In the genomic region with DNA sequence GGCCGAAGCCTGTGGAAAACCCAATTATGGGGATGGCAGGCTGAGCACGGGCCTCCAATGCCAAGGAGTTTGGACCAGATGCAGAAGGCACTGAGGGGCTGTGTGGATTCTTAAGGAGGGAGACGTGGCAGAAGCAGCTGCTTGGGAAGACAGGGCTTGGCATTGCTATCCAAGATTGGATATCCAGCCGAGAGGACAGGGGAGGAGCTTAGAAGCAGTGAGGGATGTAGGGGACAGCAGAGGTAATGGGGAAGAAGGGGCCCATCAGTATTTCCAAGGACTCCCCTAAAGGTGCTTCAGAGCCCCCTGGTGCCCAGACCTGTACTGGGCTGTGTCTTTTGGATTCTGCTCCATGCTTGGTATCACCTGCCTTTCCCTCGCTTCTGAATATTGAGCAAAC, we compare ENCODE assay signal across 19 cellular contexts.
DNase-seq lines count a peak whose midpoint lies in the region; ATAC-seq and TF ChIP-seq lines count a peak whose summit lies in the region.
"Had no signal": no experiment of that assay in that cellular context is flagged by ENCODE, and none has a peak within 500 bp of the region (broad histone marks: within the 10 kb centered on the region; RNA-seq: fewer than 3 reads in every experiment).

No MANE protein-coding gene starts in this region.

- intact Hi-C loops in activated CD8-positive, alpha-beta T cell treated with anti-CD3 and anti-CD28 coated beads for 36 hours (cut with micrococcal nuclease), result no loop called here

- H3K9ac ChIP-seq in Loucy (ENCODE audit: low read depth, low read length, poor library complexity, severe bottlenecking) (no peak overlapping the region), parathyroid adenoma (no peak overlapping the region)

- H2AFZ ChIP-seq in Loucy (ENCODE audit: low read length) (no peak overlapping the region), parathyroid adenoma (no peak overlapping the region)

- no peak for ATAC-seq in activated CD8-positive, alpha-beta T cell treated with anti-CD3 and anti-CD28 coated beads for 36 hours
- ATAC-seq in activated CD8-positive, alpha-beta T cell treated with anti-CD3 and anti-CD28 coated beads, Interleukin-2, amount 10 ng/mL, durations not matched to agents 7 days and 5 days, result no peak
- no peak for ATAC-seq in HG02642 (IDR thresholded peaks at IDR 0.05; ENCODE audit: poor library complexity, unreplicated experiment)
- ATAC-seq: naive thymus-derived CD4-positive, alpha-beta T cell had no signal

- in situ Hi-C loops in brain microvascular endothelial cell (cut with HindIII; ENCODE audit: low pct_ligation_motif_present, low sequenced_read_pairs), result no loop called here

- no peaks in the 10 kb centered on the region for H3F3A ChIP-seq in Loucy (ENCODE audit: low read depth)

- no peaks in the 10 kb centered on the region for H3K36me3 Mint-ChIP-seq in activated CD8-positive, alpha-beta T cell treated with anti-CD3 and anti-CD28 coated beads for 36 hours (ENCODE audit: low read depth)
- H3K36me3 Mint-ChIP-seq in activated CD8-positive, alpha-beta T cell treated with anti-CD3 and anti-CD28 coated beads, Interleukin-2, amount 10 ng/mL, durations not matched to agents 7 days and 5 days (ENCODE audit: low read depth), result no peaks in the 10 kb centered on the region
- H3K36me3 Mint-ChIP-seq: activated naive CD4-positive, alpha-beta T cell treated with anti-CD3 and anti-CD28 coated beads, Interleukin-2, amount 10 ng/mL, durations not matched to agents 7 days and 5 days; memory B cell; naive thymus-derived CD4-positive, alpha-beta T cell had no signal

- H3K9me2 ChIP-seq in Loucy (replicated peaks; ENCODE audit: low read depth, low read length), result no peaks in the 10 kb centered on the region

- H3K9me3 ChIP-seq in Loucy (ENCODE audit: insufficient read depth, low read depth, low read length) (no peaks in the 10 kb centered on the region), parathyroid adenoma (ENCODE audit: control insufficient read depth, low read length) (no peaks in the 10 kb centered on the region)
- H3K9me3 ChIP-seq: ascending aorta, right lobe of liver, thoracic aorta had no signal

- H3K79me2 ChIP-seq in Loucy (ENCODE audit: insufficient read depth, low read length) (no peaks in the 10 kb centered on the region), parathyroid adenoma (no peaks in the 10 kb centered on the region)

- POLR2A ChIA-PET in activated CD8-positive, alpha-beta T cell treated with anti-CD3 and anti-CD28 coated beads for 36 hours (lab: Charles Lee), result interaction anchor here (1.0 kb wide), 1 partner anchor 13 kb away, joined by 3 read pairs; no protein-coding TSS in a partner anchor
- POLR2A ChIA-PET in activated CD8-positive, alpha-beta T cell treated with anti-CD3 and anti-CD28 coated beads, Interleukin-2, amount 10 ng/mL, durations not matched to agents 7 days and 5 days (lab: Charles Lee), result no interaction called here

- H3K27me3 Mint-ChIP-seq in activated CD8-positive, alpha-beta T cell treated with anti-CD3 and anti-CD28 coated beads for 36 hours, result no peaks in the 10 kb centered on the region
- H3K27me3 Mint-ChIP-seq in activated CD8-positive, alpha-beta T cell treated with anti-CD3 and anti-CD28 coated beads, Interleukin-2, amount 10 ng/mL, durations not matched to agents 7 days and 5 days (ENCODE audit: low read depth), result peaks cover 28% of the 10 kb centered on the region

- H3K36me3 ChIP-seq in Loucy (ENCODE audit: insufficient read depth, low read length) (no peaks in the 10 kb centered on the region), brain microvascular endothelial cell (replicated peaks) (no peaks in the 10 kb centered on the region), parathyroid adenoma (ENCODE audit: control insufficient read depth, insufficient read depth, low read length) (no peaks in the 10 kb centered on the region)
- H3K36me3 ChIP-seq: ascending aorta, right lobe of liver, thoracic aorta had no signal

- H3K4me1 Mint-ChIP-seq in activated CD8-positive, alpha-beta T cell treated with anti-CD3 and anti-CD28 coated beads for 36 hours (ENCODE audit: low read depth), result no peaks in the 10 kb centered on the region
- no peaks in the 10 kb centered on the region for H3K4me1 Mint-ChIP-seq in activated CD8-positive, alpha-beta T cell treated with anti-CD3 and anti-CD28 coated beads, Interleukin-2, amount 10 ng/mL, durations not matched to agents 7 days and 5 days (ENCODE audit: low read depth)
- H3K4me1 Mint-ChIP-seq: activated naive CD4-positive, alpha-beta T cell treated with anti-CD3 and anti-CD28 coated beads, Interleukin-2, amount 10 ng/mL, durations not matched to agents 7 days and 5 days had no signal

- peak; percentile 8 for DNase-seq in activated CD8-positive, alpha-beta T cell treated with anti-CD3 and anti-CD28 coated beads for 36 hours
- DNase-seq in activated CD8-positive, alpha-beta T cell treated with anti-CD3 and anti-CD28 coated beads, Interleukin-2, amount 10 ng/mL, durations not matched to agents 7 days and 5 days, result no peak
- DNase-seq in brain microvascular endothelial cell (no peak), SIG-M5 treated with dmso at 0.1 percent for 504 hours (lab: John Stamatoyannopoulos, UW; ENCODE audit: unreplicated experiment) (no peak)
- no peak for DNase-seq in activated CD8-positive, alpha-beta memory T cell treated with anti-CD3 and anti-CD28 coated beads, Interleukin-2, amount 50 U/mL, for 48 hours
- DNase-seq: activated CD4-positive, alpha-beta T cell treated with anti-CD3 and anti-CD28 coated beads, Interleukin-2, amount 50 U/mL, for 1 hour; activated naive CD4-positive, alpha-beta T cell treated with anti-CD3 and anti-CD28 coated beads, Interleukin-2, amount 10 ng/mL, durations not matched to agents 7 days and 5 days; activated T-cell treated with anti-CD3 and anti-CD28 coated beads, Interleukin-2, amount 50 U/mL, for 1 hour; naive thymus-derived CD4-positive, alpha-beta T cell; NCI-H1694; NCI-H226; stimulated activated CD4-positive, alpha-beta T cell treated with anti-CD3 and anti-CD28 coated beads, Interleukin-15, amount 100 ng/mL, for 24 hours had no signal

- CTCF ChIA-PET in activated CD8-positive, alpha-beta T cell treated with anti-CD3 and anti-CD28 coated beads for 36 hours (lab: Charles Lee), result no interaction called here
- CTCF ChIA-PET in activated CD8-positive, alpha-beta T cell treated with anti-CD3 and anti-CD28 coated beads, Interleukin-2, amount 10 ng/mL, durations not matched to agents 7 days and 5 days (lab: Charles Lee), result no interaction called here

- no peak overlapping the region for H3K27ac Mint-ChIP-seq in activated CD8-positive, alpha-beta T cell treated with anti-CD3 and anti-CD28 coated beads for 36 hours
- H3K27ac Mint-ChIP-seq in activated CD8-positive, alpha-beta T cell treated with anti-CD3 and anti-CD28 coated beads, Interleukin-2, amount 10 ng/mL, durations not matched to agents 7 days and 5 days, result no peak overlapping the region
- H3K27ac Mint-ChIP-seq: activated naive CD4-positive, alpha-beta T cell treated with anti-CD3 and anti-CD28 coated beads, Interleukin-2, amount 10 ng/mL, durations not matched to agents 7 days and 5 days; memory B cell; naive thymus-derived CD4-positive, alpha-beta T cell had no signal

- no peaks in the 10 kb centered on the region for H4K20me1 ChIP-seq in Loucy (ENCODE audit: insufficient read depth, low read length, poor library complexity, severe bottlenecking)

- H3K9me3 Mint-ChIP-seq in activated CD8-positive, alpha-beta T cell treated with anti-CD3 and anti-CD28 coated beads for 36 hours, result no peaks in the 10 kb centered on the region
- no peaks in the 10 kb centered on the region for H3K9me3 Mint-ChIP-seq in activated CD8-positive, alpha-beta T cell treated with anti-CD3 and anti-CD28 coated beads, Interleukin-2, amount 10 ng/mL, durations not matched to agents 7 days and 5 days (ENCODE audit: insufficient read depth)
- H3K9me3 Mint-ChIP-seq: activated naive CD4-positive, alpha-beta T cell treated with anti-CD3 and anti-CD28 coated beads, Interleukin-2, amount 10 ng/mL, durations not matched to agents 7 days and 5 days; memory B cell; naive thymus-derived CD4-positive, alpha-beta T cell had no signal

- H3K4me3 ChIP-seq in Loucy (ENCODE audit: low read length, poor library complexity, severe bottlenecking) (no peak overlapping the region), brain microvascular endothelial cell (ENCODE audit: low read depth, low read length) (no peak overlapping the region), parathyroid adenoma (ENCODE audit: low read depth, low read length) (no peak overlapping the region)
- H3K4me3 ChIP-seq: ascending aorta, right lobe of liver, thoracic aorta had no signal

- TF ChIP-seq CTCF in activated CD8-positive, alpha-beta T cell treated with anti-CD3 and anti-CD28 coated beads for 36 hours (IDR thresholded peaks at IDR 0.05), result no peak
- TF ChIP-seq CTCF in Loucy (conservative IDR thresholded peaks at IDR 0.05; ENCODE audit: low read length) (peak; percentile 50), brain microvascular endothelial cell (IDR thresholded peaks at IDR 0.05; ENCODE audit: low read depth, low read length, missing control alignments) (peak; percentile 43), parathyroid adenoma (IDR thresholded peaks at IDR 0.05) (peak; percentile 11)

- peaks cover 10% of the 10 kb centered on the region for H3K4me1 ChIP-seq in Loucy (ENCODE audit: insufficient read depth, low read length, poor library complexity, severe bottlenecking)
- H3K4me1 ChIP-seq in parathyroid adenoma, result no peaks in the 10 kb centered on the region
- H3K4me1 ChIP-seq: ascending aorta, right lobe of liver had no signal

- no peak overlapping the region for H3K4me3 Mint-ChIP-seq in activated CD8-positive, alpha-beta T cell treated with anti-CD3 and anti-CD28 coated beads for 36 hours
- H3K4me3 Mint-ChIP-seq in activated CD8-positive, alpha-beta T cell treated with anti-CD3 and anti-CD28 coated beads, Interleukin-2, amount 10 ng/mL, durations not matched to agents 7 days and 5 days, result no peak overlapping the region
- H3K4me3 Mint-ChIP-seq: activated naive CD4-positive, alpha-beta T cell treated with anti-CD3 and anti-CD28 coated beads, Interleukin-2, amount 10 ng/mL, durations not matched to agents 7 days and 5 days; memory B cell; naive thymus-derived CD4-positive, alpha-beta T cell had no signal

- no peak overlapping the region for H3K4me2 ChIP-seq in Loucy (ENCODE audit: low read depth, low read length, poor library complexity, severe bottlenecking)
- no peak overlapping the region for H3K4me2 ChIP-seq in parathyroid adenoma (ENCODE audit: low read length)

- H3K27ac ChIP-seq in brain microvascular endothelial cell, result no peak overlapping the region
- no peak overlapping the region for H3K27ac ChIP-seq in parathyroid adenoma
- H3K27ac ChIP-seq: ascending aorta, right lobe of liver, thoracic aorta had no signal

- H3K27me3 ChIP-seq in Loucy (ENCODE audit: insufficient read depth, low read length, poor library complexity, severe bottlenecking) (no peaks in the 10 kb centered on the region), brain microvascular endothelial cell (replicated peaks) (peaks cover 4% of the 10 kb centered on the region), parathyroid adenoma (ENCODE audit: control insufficient read depth, insufficient read depth, low read length) (no peaks in the 10 kb centered on the region)
- H3K27me3 ChIP-seq: ascending aorta, right lobe of liver had no signal
